8 cellular contexts compared by ENCODE assay signal in genomic region chr1:235415008-235415904, GRCh38. TPM values are rescaled to one million over a fixed set of nuclear protein-coding genes. Genes with fewer than 3 reads are reported as not detected.
DNase-seq lines count a peak whose midpoint lies in the region; ATAC-seq and TF ChIP-seq lines count a peak whose summit lies in the region.

No MANE protein-coding gene starts in this region.

- H3K4me3 ChIP-seq in right atrium auricular region (no peak overlapping the region), sigmoid colon (no peak overlapping the region)

- no peaks in the 10 kb centered on the region for H3K27me3 ChIP-seq in right atrium auricular region
- no peaks in the 10 kb centered on the region for H3K27me3 ChIP-seq in sigmoid colon

- no peak overlapping the region for H3K4me3 Mint-ChIP-seq in Calu3 (ENCODE audit: low read depth, unreplicated experiment)

- H3K9me3 ChIP-seq in right atrium auricular region (no peaks in the 10 kb centered on the region), sigmoid colon (no peaks in the 10 kb centered on the region)

- H3K4me1 Mint-ChIP-seq in Calu3 (ENCODE audit: low read depth, unreplicated experiment) = no peaks in the 10 kb centered on the region

- H3K9me3 Mint-ChIP-seq in Calu3 (ENCODE audit: low read depth, unreplicated experiment) = no peaks in the 10 kb centered on the region

- TF ChIP-seq CTCF in Calu3 (IDR thresholded peaks at IDR 0.05; ENCODE audit: unreplicated experiment) (peak; percentile 87), right atrium auricular region (IDR thresholded peaks at IDR 0.05) (peak; percentile 56 to 81), sigmoid colon (IDR thresholded peaks at IDR 0.05) (peak; percentile 37 to 76 (median 64))

- no peaks in the 10 kb centered on the region for H3K36me3 ChIP-seq in right atrium auricular region
- peaks cover 0 to 6% (median 0%) of the 10 kb centered on the region in 4 donors for H3K36me3 ChIP-seq in sigmoid colon

- peak; percentile 69 for ATAC-seq in GM21528 (IDR thresholded peaks at IDR 0.05; ENCODE audit: low FRiP score, unreplicated experiment)
- ATAC-seq in GM18873 (IDR thresholded peaks at IDR 0.05; ENCODE audit: low FRiP score, unreplicated experiment) = no peak

- peak; percentile 81 for DNase-seq in Calu3
- peak; percentile 12 for DNase-seq in NCI-H1048 (lab: John Stamatoyannopoulos, UW)
- DNase-seq in T-helper 1 cell = peak; percentile 18 to 65 (median 39)
- DNase-seq in amniotic stem cell (lab: John Stamatoyannopoulos, UW) = peak; percentile 39
- peak; percentile 68 for DNase-seq in right atrium auricular region (ENCODE audit: low spot score)
- DNase-seq in sigmoid colon = peak; percentile 78

- H3K27ac ChIP-seq in right atrium auricular region = no peak overlapping the region
- no peak overlapping the region for H3K27ac ChIP-seq in sigmoid colon

- BruUV-seq in Calu3 (replicated peaks; lab: Mats Ljungman, UMichigan) = no TSS peak

- H3K4me1 ChIP-seq in right atrium auricular region (no peaks in the 10 kb centered on the region), sigmoid colon (peaks cover 0 to 11% (median 0%) of the 10 kb centered on the region in 4 donors)

- no peak for TF ChIP-seq POLR2A in sigmoid colon (IDR thresholded peaks at IDR 0.05)

- WGBS in sigmoid colon, 2 donors = 82 to 84% methylated on average over 7 of the region's 7 CpGs

- intact Hi-C loops in Calu3 (cut with micrococcal nuclease; ENCODE audit: unreplicated experiment) (loop anchor here (1.0 to 10.0 kb wide), 6 partner anchors 86 to 1300 kb away; partner anchors contain the start of genes ARID4B, GGPS1 and RBM34), sigmoid colon (cut with DNase I) (loop anchor here (5.0 to 10.0 kb wide), 3 partner anchors 48 to 313 kb away; partner anchors contain the start of gene TBCE)

- no peak overlapping the region for H3K27ac Mint-ChIP-seq in Calu3 (ENCODE audit: unreplicated experiment)

- no peaks in the 10 kb centered on the region for H3K27me3 Mint-ChIP-seq in Calu3 (ENCODE audit: unreplicated experiment)

- CTCF ChIA-PET in Calu3 (lab: Charles Lee) = interaction anchor here (0.6 to 1.8 kb wide), 12 partner anchors 48 to 341 kb away, joined by 3 to 22 read pairs (median 4); partner anchors contain the start of genes ARID4B, GGPS1, RBM34 and TBCE

- peaks cover 11% of the 10 kb centered on the region for H3K36me3 Mint-ChIP-seq in Calu3 (ENCODE audit: insufficient read depth, unreplicated experiment)

- TF ChIP-seq EP300 in sigmoid colon (IDR thresholded peaks at IDR 0.05) = no peak

RNA-seq across cellular contexts. Expression of gene TBCE, which starts 48.0 kb away (rescaled TPM):
- 19.0 and 31.3 TPM in 2 replicates for total RNA-seq in Calu3 (2022)
- 10 to 100 TPM; 15.4 to 18.0 TPM for total RNA-seq in right atrium auricular region
- 10 to 100 TPM; 16.3 to 21.9 (median 17.7) TPM for total RNA-seq in sigmoid colon
- 10 to 100 TPM; 14.4 to 24.3 (median 14.6) TPM for polyA plus RNA-seq in sigmoid colon

Comparison
In these comparisons a context has a peak if more than half of its experiments do, and no peak if none do; other contexts are left out.
1. DNase-seq: peak in every context shown above with its lines; median percentile 81 in Calu3; 78 in sigmoid colon; 68 in right atrium auricular region; 39 in T-helper 1 cell; 39 in amniotic stem cell; 12 in NCI-H1048.